ENCODE assay signal across 16 cellular contexts in the genomic region with DNA sequence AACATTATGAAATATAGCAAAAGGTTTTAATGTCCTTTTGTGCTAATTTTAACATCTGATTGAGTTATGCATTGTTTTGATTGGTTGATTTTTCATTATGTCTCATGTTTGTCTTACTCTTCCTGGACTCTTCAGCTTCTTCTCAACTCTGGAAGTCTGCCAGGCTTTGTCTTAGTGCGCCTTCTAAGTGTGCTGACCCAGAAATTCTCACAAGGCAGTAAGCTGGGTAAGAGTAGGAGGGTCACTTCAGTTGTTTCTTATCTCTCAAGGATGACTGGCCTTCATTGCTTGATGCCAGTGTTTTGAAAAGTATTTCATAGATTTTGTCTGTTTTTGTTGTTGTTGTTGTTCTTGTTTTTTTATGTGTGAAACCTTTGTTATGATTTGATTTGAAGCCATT. TPM values are rescaled to one million over a fixed set of nuclear protein-coding genes. Genes with fewer than 3 reads are reported as not detected.
DNase-seq lines count a peak whose midpoint lies in the region; ATAC-seq, FAIRE-seq and TF ChIP-seq lines count a peak whose summit lies in the region.
"Had no signal": no experiment of that assay in that cellular context is flagged by ENCODE, and none has a peak within 500 bp of the region (broad histone marks: within the 10 kb centered on the region; RNA-seq: fewer than 3 reads in every experiment).

No MANE protein-coding gene starts in this region.

- no peak for ATAC-seq in CD4-positive, alpha-beta T cell (ENCODE audit: poor library complexity)
- no peak for ATAC-seq in aorta (ENCODE audit: low FRiP score)
- ATAC-seq: natural killer cell, right cardiac atrium had no signal

- DNase-seq in ELR (ENCODE audit: low read depth), result peak; percentile 28
- peak; percentile 49 for DNase-seq in LHCN-M2 (ENCODE audit: low read depth)
- peak; percentile 7 for DNase-seq in bronchial epithelial cell (ENCODE audit: low read depth)
- DNase-seq in left kidney (ENCODE audit: low read depth, low spot score), result peak; percentile 10
- no peak for DNase-seq in CD4-positive, alpha-beta T cell
- DNase-seq in hepatic stellate cell (ENCODE audit: low spot score), result no peak
- DNase-seq in HPDE6-E6E7 (ENCODE audit: extremely low spot score), result no peak
- DNase-seq in aorta, result no peak
- DNase-seq: AML-193, caudate nucleus, DND-41, natural killer cell, right cardiac atrium had no signal

- no peak overlapping the region for H3K27ac Mint-ChIP-seq in CD4-positive, alpha-beta T cell
- H3K27ac Mint-ChIP-seq: natural killer cell had no signal

- no peaks in the 10 kb centered on the region for H3K36me3 ChIP-seq in bronchial epithelial cell (ENCODE audit: control insufficient read depth, insufficient read depth, low read length)
- H3K36me3 ChIP-seq in aorta (ENCODE audit: control insufficient read depth in 1 of 2, insufficient read depth in 2 of 2, low read length in 1 of 2), result no peaks in the 10 kb centered on the region

- intact Hi-C loops in CD4-positive, alpha-beta T cell (cut with DNase I, micrococcal nuclease), result no loop called here
- intact Hi-C loops in aorta (cut with DNase I), result no loop called here

- no peaks in the 10 kb centered on the region for H3K9me3 ChIP-seq in CD4-positive, alpha-beta T cell (ENCODE audit: control insufficient read depth, low read length)
- H3K9me3 ChIP-seq in aorta (ENCODE audit: control insufficient read depth, low read length), result no peaks in the 10 kb centered on the region

- no peak overlapping the region for H3K4me3 Mint-ChIP-seq in CD4-positive, alpha-beta T cell
- H3K4me3 Mint-ChIP-seq: natural killer cell had no signal

- no peak for FAIRE-seq in bronchial epithelial cell (lab: Jason Lieb, UNC)
- FAIRE-seq: HTR-8/SVneo had no signal

- H3K4me1 Mint-ChIP-seq in CD4-positive, alpha-beta T cell (ENCODE audit: low read depth), result peaks cover 30% of the 10 kb centered on the region

- H3K27me3 ChIP-seq in bronchial epithelial cell (ENCODE audit: control insufficient read depth, insufficient read depth, low read length), result no peaks in the 10 kb centered on the region
- H3K27me3 ChIP-seq in CD4-positive, alpha-beta T cell (ENCODE audit: control insufficient read depth, insufficient read depth, low read length), result no peaks in the 10 kb centered on the region
- no peaks in the 10 kb centered on the region for H3K27me3 ChIP-seq in aorta (ENCODE audit: control insufficient read depth in 1 of 2, insufficient read depth in 2 of 2, low read length in 1 of 2)
- H3K27me3 ChIP-seq: tibial nerve had no signal

- no peaks in the 10 kb centered on the region for H3K27me3 Mint-ChIP-seq in CD4-positive, alpha-beta T cell

- POLR2A ChIA-PET in CD4-positive, alpha-beta T cell (lab: Charles Lee), result no interaction called here

- H3K4me3 ChIP-seq in bronchial epithelial cell (ENCODE audit: low read depth, low read length), result no peak overlapping the region
- no peak overlapping the region for H3K4me3 ChIP-seq in aorta (ENCODE audit: low read length in 2 of 2)
- H3K4me3 ChIP-seq: tibial nerve had no signal

- H3K9me3 Mint-ChIP-seq in CD4-positive, alpha-beta T cell, result peaks cover 4% of the 10 kb centered on the region

- peaks cover 49% of the 10 kb centered on the region for H3K36me3 Mint-ChIP-seq in CD4-positive, alpha-beta T cell (ENCODE audit: low read depth)

- no peak for TF ChIP-seq CTCF in bronchial epithelial cell (IDR thresholded peaks at IDR 0.05; ENCODE audit: insufficient read depth, low read length, severe bottlenecking)
- no peak for TF ChIP-seq CTCF in CD4-positive, alpha-beta T cell (IDR thresholded peaks at IDR 0.05)

- CTCF ChIA-PET in CD4-positive, alpha-beta T cell (lab: Charles Lee), result interaction anchor here (0.6 kb wide), 1 partner anchor 683 kb away, joined by 5 read pairs; no protein-coding TSS in a partner anchor

- H3K4me1 ChIP-seq in aorta (ENCODE audit: control insufficient read depth in 1 of 2, insufficient read depth in 2 of 2, low read length in 2 of 2), result no peaks in the 10 kb centered on the region

- no peak overlapping the region for H3K27ac ChIP-seq in CD4-positive, alpha-beta T cell (ENCODE audit: low read depth, low read length)
- no peak overlapping the region for H3K27ac ChIP-seq in aorta (ENCODE audit: low read depth in 1 of 2, low read length in 2 of 2)
- H3K27ac ChIP-seq: tibial nerve, VCaP had no signal

- WGBS in aorta, 2 donors, result 37 to 57% methylated on average over 1 of the region's 1 CpG

RNA-seq across cellular contexts. Expression of a gene that starts 59.2 kb away (rescaled TPM):
- total RNA-seq in LHCN-M2 (2014; rRNA removed), result 13.5 and 21.1 TPM in 2 replicates
- polyA plus RNA-seq in LHCN-M2 (2012), result 5.8 TPM
- 32.8 and 34.2 TPM in 2 replicates for total RNA-seq in bronchial epithelial cell
- 10 to 100 TPM; 24.7 to 26.3 TPM for total RNA-seq in CD4-positive, alpha-beta T cell
- 10 to 100 TPM; 27.7 to 36.7 TPM for total RNA-seq in aorta
- polyA plus RNA-seq in aorta, result 1 to 10 TPM; 3.0 to 6.9 TPM

Comparison
In these comparisons a context has a peak if more than half of its experiments do, and no peak if none do; other contexts are left out.
1. DNase-seq: peak in ELR (single experiment), LHCN-M2 (single experiment), bronchial epithelial cell (single experiment) and left kidney (single experiment); none in CD4-positive, alpha-beta T cell (0 of 10), hepatic stellate cell (single experiment), HPDE6-E6E7 (single experiment) and aorta (0 of 2).